In genomic region chr18:79558196-79559120, GRCh38 we compare ENCODE assay signal across 14 cellular contexts.
A peak's percentile ranks its signal among the peaks of the same experiment; 100 is the strongest.
DNase-seq lines count a peak whose midpoint lies in the region; ATAC-seq and TF ChIP-seq lines count a peak whose summit lies in the region.
"Had no signal": no experiment of that assay in that cellular context is flagged by ENCODE, and none has a peak within 500 bp of the region (broad histone marks: within the 10 kb centered on the region; RNA-seq: fewer than 3 reads in every experiment).

No MANE protein-coding gene starts in this region.

- H3K9me3 Mint-ChIP-seq in endodermal cell = peaks cover 4% of the 10 kb centered on the region
- H3K9me3 Mint-ChIP-seq: CD4-positive, alpha-beta T cell had no signal

- no peak overlapping the region for H3K4me3 ChIP-seq in heart left ventricle
- no peak overlapping the region for H3K4me3 ChIP-seq in endodermal cell (ENCODE audit: low read length)
- no peak overlapping the region for H3K4me3 ChIP-seq in aorta (ENCODE audit: low read length in 2 of 2)

- H3K27me3 Mint-ChIP-seq in endodermal cell (ENCODE audit: insufficient read depth) = no peaks in the 10 kb centered on the region
- H3K27me3 Mint-ChIP-seq: CD4-positive, alpha-beta T cell had no signal

- no peak overlapping the region for H3K4me3 Mint-ChIP-seq in endodermal cell
- H3K4me3 Mint-ChIP-seq: CD4-positive, alpha-beta T cell had no signal

- DNase-seq in cardiac septum (ENCODE audit: low spot score) (peak; percentile 63), heart left ventricle (no peak), endodermal cell (peak; percentile 38), omental fat pad (ENCODE audit: low spot score) (peak; percentile 20), aorta (peak; percentile 42 to 65), NCI-H510A treated with DMSO at 0.1 percent for 48 hours (lab: John Stamatoyannopoulos, UW) (no peak)
- DNase-seq: AML-193; CD4-positive, alpha-beta T cell; DMS79; NCI-H1417; NCI-H1930; NCI-H524 had no signal

- H3K9ac ChIP-seq in endodermal cell (ENCODE audit: extremely low read depth, low read length, poor library complexity, severe bottlenecking) = no peak overlapping the region

- H3K9me3 ChIP-seq in heart left ventricle (no peaks in the 10 kb centered on the region), endodermal cell (ENCODE audit: control insufficient read depth, low read length) (no peaks in the 10 kb centered on the region), aorta (ENCODE audit: control insufficient read depth, low read length) (no peaks in the 10 kb centered on the region)

- no peaks in the 10 kb centered on the region for H3K36me3 ChIP-seq in heart left ventricle
- no peaks in the 10 kb centered on the region for H3K36me3 ChIP-seq in endodermal cell (ENCODE audit: control insufficient read depth, insufficient read depth, low read length)
- H3K36me3 ChIP-seq in aorta (ENCODE audit: control insufficient read depth in 1 of 2, insufficient read depth in 2 of 2, low read length in 1 of 2) = no peaks in the 10 kb centered on the region

- TF ChIP-seq POLR2A in heart left ventricle (IDR thresholded peaks at IDR 0.05) = no peak

- 85 to 89% (median 88%) methylated on average over 23 to 27 of the region's 27 CpGs for WGBS in heart left ventricle, 4 donors
- WGBS in endodermal cell (ENCODE audit: insufficient coverage in 1 of 2, insufficient read length in 1 of 2), 2 experiments = 89 to 93% methylated on average over 10 to 27 of the region's 27 CpGs
- 92 to 93% methylated on average over 27 of the region's 27 CpGs for WGBS in aorta, 2 donors

- no peaks in the 10 kb centered on the region for H3K4me1 ChIP-seq in heart left ventricle
- no peaks in the 10 kb centered on the region for H3K4me1 ChIP-seq in endodermal cell (ENCODE audit: control insufficient read depth, insufficient read depth, low read length)
- H3K4me1 ChIP-seq in aorta (ENCODE audit: control insufficient read depth in 1 of 2, insufficient read depth in 2 of 2, low read length in 2 of 2) = no peaks in the 10 kb centered on the region

- H3K27me3 ChIP-seq in heart left ventricle (no peaks in the 10 kb centered on the region), endodermal cell (ENCODE audit: control insufficient read depth, insufficient read depth, low read length, poor library complexity, severe bottlenecking) (no peaks in the 10 kb centered on the region), aorta (ENCODE audit: control insufficient read depth in 1 of 2, insufficient read depth in 2 of 2, low read length in 1 of 2) (no peaks in the 10 kb centered on the region)

- TF ChIP-seq CTCF in heart left ventricle (IDR thresholded peaks at IDR 0.05) (no peak), endodermal cell (conservative IDR thresholded peaks at IDR 0.05) (no peak), omental fat pad (IDR thresholded peaks at IDR 0.05) (no peak)

- no peaks in the 10 kb centered on the region for H3K36me3 Mint-ChIP-seq in endodermal cell (ENCODE audit: low read depth)

- ATAC-seq in heart left ventricle (no peak), omental fat pad (ENCODE audit: low FRiP score) (no peak), aorta (ENCODE audit: low FRiP score) (peak; percentile 12), HG03108 (IDR thresholded peaks at IDR 0.05; ENCODE audit: unreplicated experiment) (no peak)
- ATAC-seq: HCT116 had no signal

- H3K27ac ChIP-seq in heart left ventricle = no peak overlapping the region
- no peak overlapping the region for H3K27ac ChIP-seq in endodermal cell (ENCODE audit: low read depth, low read length)
- no peak overlapping the region for H3K27ac ChIP-seq in aorta (ENCODE audit: low read depth in 1 of 2, low read length in 2 of 2)

- H3K4me1 Mint-ChIP-seq in endodermal cell = no peaks in the 10 kb centered on the region

- intact Hi-C loops in cardiac septum (cut with DNase I) (no loop called here), heart left ventricle (cut with DNase I) (no loop called here), aorta (cut with DNase I) (no loop called here)

- no peak overlapping the region for H3K27ac Mint-ChIP-seq in endodermal cell
- H3K27ac Mint-ChIP-seq: CD4-positive, alpha-beta T cell had no signal

Comparison
In these comparisons a context has a peak if more than half of its experiments do, and no peak if none do; other contexts are left out.
1. DNase-seq: peak in cardiac septum (single experiment), endodermal cell (single experiment), omental fat pad (single experiment) and aorta (2 of 2); none in heart left ventricle (0 of 5) and NCI-H510A treated with DMSO at 0.1 percent for 48 hours (single experiment).